Comparison of ENCODE assay signal across 20 cellular contexts in the genomic region with DNA sequence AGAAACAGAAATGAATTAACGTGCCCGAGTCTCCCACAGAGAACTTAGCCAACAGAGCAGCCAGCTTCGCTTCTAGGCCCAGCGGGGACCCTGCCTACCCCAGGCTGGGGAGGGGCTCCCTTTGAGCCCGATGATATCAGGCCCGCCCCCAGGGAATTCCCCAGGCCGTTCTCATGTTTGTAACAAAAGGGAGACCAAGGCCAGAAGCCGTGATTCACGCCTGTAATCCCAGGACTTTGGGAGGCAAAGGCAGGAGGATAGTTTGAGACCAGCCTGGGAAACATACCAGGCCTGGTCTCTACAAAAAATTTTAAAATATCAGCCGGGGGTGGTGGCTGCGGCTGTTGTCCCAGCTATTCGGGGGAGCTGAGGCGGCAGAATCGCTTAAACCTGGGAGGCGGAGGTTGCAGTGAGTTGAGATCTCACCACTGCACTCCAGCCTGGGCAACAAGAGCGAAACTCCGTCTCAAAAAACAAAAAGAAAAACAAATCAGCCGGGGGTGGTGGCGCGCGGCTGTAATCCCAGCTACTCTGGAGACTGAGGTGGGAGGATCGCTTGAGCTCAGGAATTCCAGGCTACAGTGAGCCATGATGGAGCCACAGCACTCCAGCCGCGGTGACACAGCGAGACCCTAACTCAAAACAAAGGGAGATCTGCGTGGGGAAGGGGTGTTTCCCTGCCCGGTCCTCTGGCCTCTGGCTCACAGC. TPM values are rescaled to one million over a fixed set of nuclear protein-coding genes. Genes with fewer than 3 reads are reported as not detected.
DNase-seq lines count a peak whose midpoint lies in the region; ATAC-seq and TF ChIP-seq lines count a peak whose summit lies in the region.
"Had no signal": no experiment of that assay in that cellular context is flagged by ENCODE, and none has a peak within 500 bp of the region (broad histone marks: within the 10 kb centered on the region; RNA-seq: fewer than 3 reads in every experiment).

No MANE protein-coding gene starts in this region.

- H4K20me1 ChIP-seq in BLaER1 (peaks cover 94% of the 10 kb centered on the region), H9 (ENCODE audit: control insufficient read depth, insufficient read depth, insufficient read length) (no peaks in the 10 kb centered on the region)

- H4K8ac ChIP-seq in H9 (replicated peaks; ENCODE audit: insufficient read length, low read depth, low read length): no peak overlapping the region

- TF ChIP-seq CTCF in H9 (conservative IDR thresholded peaks at IDR 0.05) (no peak), coronary artery (IDR thresholded peaks at IDR 0.05) (no peak)

- peak overlapping the region; percentile 50 for H3K14ac ChIP-seq in H9 (ENCODE audit: insufficient read depth, low read length)

- no peak overlapping the region for H2BK5ac ChIP-seq in H9 (ENCODE audit: insufficient read length, low read length)

- H3K18ac ChIP-seq in H9 (ENCODE audit: insufficient read length, low read depth, low read length): peak overlapping the region; percentile 52

- no peak for ATAC-seq in naive B cell (ENCODE audit: low read depth in 2 of 2)
- ATAC-seq: gastrocnemius medialis had no signal

- H3K9me3 Mint-ChIP-seq in H9 (no peaks in the 10 kb centered on the region; a peak in 2 of 5 replicates), naive B cell (no peaks in the 10 kb centered on the region)

- H2AFZ ChIP-seq in H9 (ENCODE audit: low read length): no peak overlapping the region

- H4K5ac ChIP-seq in H9 (ENCODE audit: insufficient read length, low read depth, low read length): no peak overlapping the region

- no peaks in the 10 kb centered on the region for H3K79me1 ChIP-seq in H9 (ENCODE audit: insufficient read depth, low read depth, low read length, poor library complexity, severe bottlenecking)

- peaks cover 44% of the 10 kb centered on the region for H3K4me1 ChIP-seq in BLaER1
- no peaks in the 10 kb centered on the region; the same call in 1 of the 2 replicates for H3K4me1 ChIP-seq in H9 (ENCODE audit: insufficient read depth, low read length)
- H3K4me1 ChIP-seq: gastrocnemius medialis, prostate gland had no signal

- H3K9me3 ChIP-seq in BLaER1 (no peaks in the 10 kb centered on the region), H9 (ENCODE audit: control insufficient read depth, low read depth, low read length) (no peaks in the 10 kb centered on the region)
- H3K9me3 ChIP-seq: gastrocnemius medialis, Peyer's patch, prostate gland had no signal

- peaks cover 0 to 17% (median 0%) of the 10 kb centered on the region in 3 experiments; a peak in 3 of 7 replicates for H3K36me3 Mint-ChIP-seq in H9 (ENCODE audit: insufficient read depth in 1 of 3, low read depth in 3 of 3)
- peaks cover 0 to 8% of the 10 kb centered on the region in 2 donors for H3K36me3 Mint-ChIP-seq in naive B cell

- no peak overlapping the region for H3K23ac ChIP-seq in H9 (ENCODE audit: insufficient read length, low read depth, low read length)

- H4K91ac ChIP-seq in H9 (ENCODE audit: insufficient read length, low read depth, low read length): no peak overlapping the region

- H3K27ac Mint-ChIP-seq in H9 (peak overlapping the region; percentile 15 to 97 (median 93); a peak in 5 of 7 replicates), naive B cell (peak overlapping the region in 2 of 6 donors; percentile 49 to 66)
- H3K27ac Mint-ChIP-seq: activated CD8-positive, alpha-beta T cell treated with anti-CD3 and anti-CD28 coated beads, Interleukin-2, amount 10 ng/mL, durations not matched to agents 7 days and 5 days had no signal

- H3K27ac ChIP-seq in BLaER1: no peak overlapping the region
- no peak overlapping the region for H3K27ac ChIP-seq in H9 (ENCODE audit: insufficient read length, low read depth, low read length)
- no peak overlapping the region for H3K27ac ChIP-seq in coronary artery
- H3K27ac ChIP-seq: gastrocnemius medialis, Peyer's patch, prostate gland had no signal

- peaks cover 18 to 28% of the 10 kb centered on the region in 2 experiments for H3K4me1 Mint-ChIP-seq in H9
- peaks cover 15 to 18% (median 15%) of the 10 kb centered on the region in 3 donors for H3K4me1 Mint-ChIP-seq in naive B cell

- H3K27me3 Mint-ChIP-seq in H9 (ENCODE audit: low read depth) (peaks cover 56% of the 10 kb centered on the region), naive B cell (peaks cover 8 to 39% (median 29%) of the 10 kb centered on the region in 3 donors)

- WGBS in H9 (ENCODE audit: extremely low coverage, insufficient read length, low lambda C conversion rate): no CpG with 5 or more reads among the region's 27 CpGs

- no peak overlapping the region for H3K4ac ChIP-seq in H9 (ENCODE audit: low read depth, low read length)

- H3K56ac ChIP-seq in H9 (ENCODE audit: insufficient read length, low read depth, low read length): no peak overlapping the region

- DNase-seq in H9: peak; percentile 59
- DNase-seq in coronary artery (ENCODE audit: low spot score): no peak
- no peak for DNase-seq in naive B cell
- no peak for DNase-seq in glomerular visceral epithelial cell (ENCODE audit: extremely low spot score)
- no peak for DNase-seq in MV-4-11 (lab: John Stamatoyannopoulos, UW)
- DNase-seq in Ammon's horn (ENCODE audit: low spot score): no peak
- no peak for DNase-seq in hepatic stellate cell (ENCODE audit: low spot score)
- DNase-seq: activated CD8-positive, alpha-beta T cell treated with anti-CD3 and anti-CD28 coated beads, Interleukin-2, amount 10 ng/mL, durations not matched to agents 7 days and 5 days; effector memory CD4-positive, alpha-beta T cell; gastrocnemius medialis; NCI-H1417; NCI-H510A; stimulated activated CD4-positive, alpha-beta T cell treated with anti-CD3 and anti-CD28 coated beads, Interleukin-4, amount 100 ng/mL, for 1 hour; stimulated activated naive CD4-positive, alpha-beta T cell treated with Interleukin-2 at 50 U/mL for 16 hours; T-helper 9 cell had no signal

- peak overlapping the region; percentile 55 to 75 for H3K4me3 Mint-ChIP-seq in H9
- H3K4me3 Mint-ChIP-seq in naive B cell: peak overlapping the region; percentile 33 to 83 (median 52)
- H3K4me3 Mint-ChIP-seq: activated CD8-positive, alpha-beta T cell treated with anti-CD3 and anti-CD28 coated beads, Interleukin-2, amount 10 ng/mL, durations not matched to agents 7 days and 5 days had no signal

- peaks cover 46% of the 10 kb centered on the region for H3K36me3 ChIP-seq in BLaER1
- H3K36me3 ChIP-seq: gastrocnemius medialis, prostate gland had no signal

- H3K27me3 ChIP-seq in BLaER1: peaks cover 62% of the 10 kb centered on the region
- H3K27me3 ChIP-seq in H9 (ENCODE audit: insufficient read depth, low read length): peaks cover 33% of the 10 kb centered on the region

- peaks cover 19% of the 10 kb centered on the region for H3K23me2 ChIP-seq in H9 (ENCODE audit: insufficient read length, low read depth, low read length, poor library complexity, severe bottlenecking)

- H2AK5ac ChIP-seq in H9 (ENCODE audit: insufficient read length, low read length): no peak overlapping the region

- H2BK120ac ChIP-seq in H9 (ENCODE audit: low read depth, low read length, poor library complexity, severe bottlenecking): no peak overlapping the region

- no peak overlapping the region for H2BK20ac ChIP-seq in H9 (ENCODE audit: low read depth, low read length, poor library complexity, severe bottlenecking)

- no peak overlapping the region for H3K4me3 ChIP-seq in BLaER1
- peak overlapping the region; percentile 6 for H3K4me3 ChIP-seq in coronary artery
- H3K4me3 ChIP-seq: gastrocnemius medialis, lung, prostate gland had no signal

- H3K79me2 ChIP-seq in H9 (ENCODE audit: insufficient read depth, low read length): no peaks in the 10 kb centered on the region

- H2BK15ac ChIP-seq in H9 (ENCODE audit: low read depth, low read length): no peak overlapping the region

- H3T11ph ChIP-seq in H9 (ENCODE audit: low read length): no peak overlapping the region

- no peak overlapping the region for H2BK12ac ChIP-seq in H9 (ENCODE audit: insufficient read length, low read depth, low read length)

- H3K4me2 ChIP-seq in BLaER1 (peak overlapping the region; percentile 89), H9 (ENCODE audit: insufficient read depth, insufficient read length, low read length) (peak overlapping the region; percentile 33)

- H3K9ac ChIP-seq in BLaER1 (no peak overlapping the region), H9 (ENCODE audit: extremely low read depth, insufficient read length, low read length) (no peak overlapping the region)

RNA-seq across cellular contexts. Expression of a gene that starts 1.7 kb away (rescaled TPM):
- total RNA-seq in H9 (2021): 6.2 and 6.8 TPM in 2 replicates
- not detected for polyA plus RNA-seq in naive B cell (ENCODE audit: low read depth in 6 of 6)
- total RNA-seq: gastrocnemius medialis had no signal

RNA-seq across cellular contexts. Expression of a gene that starts 11.8 kb away (rescaled TPM):
- total RNA-seq in H9 (2021): 1.8 and 2.3 TPM in 2 replicates
- not detected for polyA plus RNA-seq in naive B cell (ENCODE audit: low read depth in 6 of 6)
- total RNA-seq: activated CD8-positive, alpha-beta T cell treated with anti-CD3 and anti-CD28 coated beads, Interleukin-2, amount 10 ng/mL, durations not matched to agents 7 days and 5 days; gastrocnemius medialis; lung; prostate gland had no signal
- polyA plus RNA-seq: adipose tissue, lung had no signal

RNA-seq across cellular contexts. Expression of a gene that starts 14.0 kb away (rescaled TPM):
- 0.46 TPM in 1 of 2 replicates, not detected in the other for total RNA-seq in H9 (2021)
- polyA plus RNA-seq in naive B cell (ENCODE audit: low read depth in 6 of 6): not detected
- total RNA-seq: activated CD8-positive, alpha-beta T cell treated with anti-CD3 and anti-CD28 coated beads, Interleukin-2, amount 10 ng/mL, durations not matched to agents 7 days and 5 days; lung had no signal

RNA-seq across cellular contexts. Expression of a gene that starts 23.0 kb away (rescaled TPM):
- 9.7 and 9.8 TPM in 2 replicates for total RNA-seq in H9 (2021)
- polyA plus RNA-seq in naive B cell (ENCODE audit: low read depth in 6 of 6): 10 to 100 TPM; 28.5 to 89.8 (median 50.2) TPM

RNA-seq across cellular contexts. Expression of a gene that starts 56.3 kb away (rescaled TPM):
- total RNA-seq in H9 (2021): 67.3 and 68.6 TPM in 2 replicates
- polyA plus RNA-seq in naive B cell (ENCODE audit: low read depth in 6 of 6): 10 to 100 TPM; 16.7 to 39.8 (median 24.7) TPM
